8 cellular contexts compared by ENCODE assay signal in the genomic region with DNA sequence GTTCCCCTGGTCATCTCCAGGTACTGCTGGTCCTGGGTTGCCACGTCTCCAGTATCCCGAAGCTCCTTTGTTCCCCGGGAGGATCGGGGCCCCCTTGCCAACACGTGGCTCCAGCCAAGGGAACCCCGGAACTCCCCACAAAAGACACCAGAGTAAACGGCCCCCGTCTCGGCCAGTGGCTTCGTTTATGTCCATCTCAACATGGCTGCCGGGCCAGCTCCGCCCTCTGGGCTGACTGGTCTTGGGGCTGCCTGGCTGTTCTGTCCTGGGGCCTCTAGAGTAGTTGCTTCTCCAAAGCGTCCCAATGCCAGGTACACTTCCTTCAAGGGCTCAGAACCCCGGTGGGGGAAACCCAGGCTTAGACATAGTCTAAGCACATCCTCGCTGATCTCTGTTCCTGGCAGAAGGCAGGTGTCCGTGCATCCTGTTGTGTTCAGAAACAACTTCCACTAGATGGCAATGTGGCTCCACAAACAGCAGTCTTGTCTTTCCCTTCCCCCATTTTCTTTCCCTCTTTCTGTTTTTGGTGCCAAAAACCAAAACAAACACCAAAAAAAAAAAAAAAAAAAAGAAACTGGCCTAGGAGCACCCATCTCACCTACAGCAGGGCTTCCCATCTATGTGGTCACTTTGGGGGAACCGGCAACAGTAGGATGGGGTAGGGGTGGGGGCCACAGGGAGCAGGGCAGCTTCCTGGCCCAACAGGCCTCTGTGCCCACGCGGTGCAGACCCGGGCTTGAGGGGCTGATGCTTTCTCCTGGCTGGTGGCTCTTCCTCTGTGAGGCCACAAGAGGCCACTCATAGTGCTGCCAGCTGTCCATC. TPM values are rescaled to one million over a fixed set of nuclear protein-coding genes. Genes with fewer than 3 reads are reported as not detected.
A peak's percentile ranks its signal among the peaks of the same experiment; 100 is the strongest.
DNase-seq lines count a peak whose midpoint lies in the region; ATAC-seq and TF ChIP-seq lines count a peak whose summit lies in the region.

No MANE protein-coding gene starts in this region.

- no peak overlapping the region for H2AK5ac ChIP-seq in mesenchymal stem cell (ENCODE audit: low read length, severe bottlenecking)

- H2BK5ac ChIP-seq in mesenchymal stem cell (ENCODE audit: low read depth, low read length, poor library complexity, severe bottlenecking), result no peak overlapping the region

- CTCF ChIA-PET in AG04450 (lab: Charles Lee), result interaction anchor here (0.8 to 1.5 kb wide), 3 partner anchors 30 to 1262 kb away, joined by 3 to 10 read pairs (median 3); no protein-coding TSS in a partner anchor

- H4K8ac ChIP-seq in mesenchymal stem cell (ENCODE audit: low read length), result no peak overlapping the region

- POLR2A ChIA-PET in AG04450 (lab: Yijun Ruan, JAX), result no interaction called here

- H3K9me3 ChIP-seq in AG04450 (ENCODE audit: control insufficient read depth, insufficient read depth, low read length) (no peaks in the 10 kb centered on the region), mesenchymal stem cell (ENCODE audit: control insufficient read depth, low read length) (no peaks in the 10 kb centered on the region)

- no peak overlapping the region for H4K91ac ChIP-seq in mesenchymal stem cell (ENCODE audit: low read length)

- H3K23ac ChIP-seq in mesenchymal stem cell (ENCODE audit: low read length in 2 of 2), result no peak overlapping the region

- H3K4ac ChIP-seq in mesenchymal stem cell (ENCODE audit: low read depth in 1 of 2, low read length in 2 of 2), result no peak overlapping the region

- H2BK12ac ChIP-seq in mesenchymal stem cell (ENCODE audit: low read length in 2 of 2), result no peak overlapping the region

- peaks cover 14% of the 10 kb centered on the region for H3K79me1 ChIP-seq in mesenchymal stem cell (replicated peaks; ENCODE audit: low read length, poor library complexity, severe bottlenecking)

- H3K27ac Mint-ChIP-seq in stimulated activated memory B cell treated with anti-CD40 and anti-IgM and Interleukin-4, amounts not matched to agents 10 μg/mL and 1 μg/mL and 100 μg/mL, for 72 hours, result peak overlapping the region; percentile 93

- TF ChIP-seq CTCF in AG04450 (IDR thresholded peaks at IDR 0.05; ENCODE audit: low read depth, low read length), result peak; percentile 65

- DNase-seq in AG04450 (ENCODE audit: low read depth, low spot score) (peak; percentile 47), dermis blood vessel endothelial cell (peak; percentile 76), mesenchymal stem cell (peak; percentile 74), NCI-H1417 (lab: John Stamatoyannopoulos, UW) (no peak)
- peak; percentile 64 for DNase-seq in activated CD4-positive, CD25-positive, alpha-beta regulatory T cell treated with anti-CD3 and anti-CD28 coated beads, Interleukin-2, amount 50 U/mL, for 72 hours

- no peak overlapping the region for H2AFZ ChIP-seq in mesenchymal stem cell (ENCODE audit: low read depth, low read length)

- H3K36me3 ChIP-seq in mesenchymal stem cell (ENCODE audit: control insufficient read depth in 1 of 2, insufficient read depth in 2 of 2, low read depth in 1 of 2, low read length in 2 of 2), result peaks cover 0 to 23% of the 10 kb centered on the region in 2 experiments

- peaks cover 7% of the 10 kb centered on the region for H3K4me1 ChIP-seq in mesenchymal stem cell (ENCODE audit: control insufficient read depth, insufficient read depth, low read depth, low read length)

- H3K36me3 Mint-ChIP-seq in stimulated activated memory B cell treated with anti-CD40 and anti-IgM and Interleukin-4, amounts not matched to agents 10 μg/mL and 1 μg/mL and 100 μg/mL, for 72 hours, result no peaks in the 10 kb centered on the region

- peaks cover 54% of the 10 kb centered on the region for H3K4me1 Mint-ChIP-seq in stimulated activated memory B cell treated with anti-CD40 and anti-IgM and Interleukin-4, amounts not matched to agents 10 μg/mL and 1 μg/mL and 100 μg/mL, for 72 hours

- H3K27me3 Mint-ChIP-seq in stimulated activated memory B cell treated with anti-CD40 and anti-IgM and Interleukin-4, amounts not matched to agents 10 μg/mL and 1 μg/mL and 100 μg/mL, for 72 hours, result no peaks in the 10 kb centered on the region

- H3K9ac ChIP-seq in mesenchymal stem cell (ENCODE audit: low read length), result peak overlapping the region; percentile 87

- peak overlapping the region in 1 of 2 experiments; percentile 29 for H3K14ac ChIP-seq in mesenchymal stem cell (ENCODE audit: low read length in 2 of 2)

- H2BK15ac ChIP-seq in mesenchymal stem cell (ENCODE audit: low read depth, poor library complexity, severe bottlenecking), result no peak overlapping the region

- peak overlapping the region; percentile 9 to 75 for H3K18ac ChIP-seq in mesenchymal stem cell (ENCODE audit: low read depth in 1 of 2, low read length in 2 of 2)

- peak; percentile 41 for ATAC-seq in HG03354 (IDR thresholded peaks at IDR 0.05; ENCODE audit: poor library complexity, severe bottlenecking, unreplicated experiment)
- ATAC-seq in stimulated activated memory B cell treated with anti-CD40 and anti-IgM and Interleukin-4, amounts not matched to agents 10 μg/mL and 1 μg/mL and 100 μg/mL, for 72 hours, result peak; percentile 84

- H2BK120ac ChIP-seq in mesenchymal stem cell (ENCODE audit: low read depth, low read length), result no peak overlapping the region

- H3K4me3 ChIP-seq in AG04450 (ENCODE audit: low read depth, low read length) (no peak overlapping the region), mesenchymal stem cell (ENCODE audit: insufficient read depth in 1 of 2, low read depth in 1 of 2, low read length in 2 of 2) (peak overlapping the region in 1 of 2 experiments; percentile 83)

- H3K27me3 ChIP-seq in AG04450 (ENCODE audit: control insufficient read depth, insufficient read depth, low read length) (no peaks in the 10 kb centered on the region), mesenchymal stem cell (ENCODE audit: control insufficient read depth in 1 of 2, insufficient read depth in 1 of 2, low read length in 2 of 2) (peaks cover 0 to 23% of the 10 kb centered on the region in 2 experiments)

- 64% methylated on average over 19 of the region's 20 CpGs for WGBS in mesenchymal stem cell

- H3K9me3 Mint-ChIP-seq in stimulated activated memory B cell treated with anti-CD40 and anti-IgM and Interleukin-4, amounts not matched to agents 10 μg/mL and 1 μg/mL and 100 μg/mL, for 72 hours, result no peaks in the 10 kb centered on the region

- H3K27ac ChIP-seq in AG04450 (ENCODE audit: low read depth, low read length) (no peak overlapping the region), mesenchymal stem cell (ENCODE audit: low read length, poor library complexity, severe bottlenecking) (no peak overlapping the region)

- H3K4me3 Mint-ChIP-seq in stimulated activated memory B cell treated with anti-CD40 and anti-IgM and Interleukin-4, amounts not matched to agents 10 μg/mL and 1 μg/mL and 100 μg/mL, for 72 hours, result peak overlapping the region; percentile 74

- peak; percentile 12 for TF ChIP-seq POLR2A in GM19193 (IDR thresholded peaks at IDR 0.05; ENCODE audit: extremely low read depth, insufficient read depth, insufficient read length)

- H3K4me2 ChIP-seq in mesenchymal stem cell (ENCODE audit: low read length, poor library complexity, severe bottlenecking), result no peak overlapping the region

RNA-seq across cellular contexts. Expression of a gene that starts 35.3 kb away (rescaled TPM):
- polyA plus RNA-seq in AG04450 (2011; rRNA removed), result 51.7 and 54.9 TPM in 2 replicates
- polyA minus RNA-seq in AG04450 (2011; rRNA and poly(A)+ RNA removed), result 21.2 and 28.1 TPM in 2 replicates
- total RNA-seq in dermis blood vessel endothelial cell, result 5.3 and 6.2 TPM in 2 replicates
- polyA plus RNA-seq in mesenchymal stem cell (2013, experiment 1 of 2), result 125 TPM
- 135 TPM for polyA plus RNA-seq in mesenchymal stem cell (2013, experiment 2 of 2)

Comparison
In these comparisons a context has a peak if more than half of its experiments do, and no peak if none do; other contexts are left out.
1. DNase-seq: peak in AG04450 (single experiment), activated CD4-positive, CD25-positive, alpha-beta regulatory T cell treated with anti-CD3 and anti-CD28 coated beads, Interleukin-2, amount 50 U/mL, for 72 hours (single experiment), dermis blood vessel endothelial cell (single experiment) and mesenchymal stem cell (single experiment); none in NCI-H1417 (0 of 3).